ENCODE assay signal across 8 cellular contexts in the genomic region with DNA sequence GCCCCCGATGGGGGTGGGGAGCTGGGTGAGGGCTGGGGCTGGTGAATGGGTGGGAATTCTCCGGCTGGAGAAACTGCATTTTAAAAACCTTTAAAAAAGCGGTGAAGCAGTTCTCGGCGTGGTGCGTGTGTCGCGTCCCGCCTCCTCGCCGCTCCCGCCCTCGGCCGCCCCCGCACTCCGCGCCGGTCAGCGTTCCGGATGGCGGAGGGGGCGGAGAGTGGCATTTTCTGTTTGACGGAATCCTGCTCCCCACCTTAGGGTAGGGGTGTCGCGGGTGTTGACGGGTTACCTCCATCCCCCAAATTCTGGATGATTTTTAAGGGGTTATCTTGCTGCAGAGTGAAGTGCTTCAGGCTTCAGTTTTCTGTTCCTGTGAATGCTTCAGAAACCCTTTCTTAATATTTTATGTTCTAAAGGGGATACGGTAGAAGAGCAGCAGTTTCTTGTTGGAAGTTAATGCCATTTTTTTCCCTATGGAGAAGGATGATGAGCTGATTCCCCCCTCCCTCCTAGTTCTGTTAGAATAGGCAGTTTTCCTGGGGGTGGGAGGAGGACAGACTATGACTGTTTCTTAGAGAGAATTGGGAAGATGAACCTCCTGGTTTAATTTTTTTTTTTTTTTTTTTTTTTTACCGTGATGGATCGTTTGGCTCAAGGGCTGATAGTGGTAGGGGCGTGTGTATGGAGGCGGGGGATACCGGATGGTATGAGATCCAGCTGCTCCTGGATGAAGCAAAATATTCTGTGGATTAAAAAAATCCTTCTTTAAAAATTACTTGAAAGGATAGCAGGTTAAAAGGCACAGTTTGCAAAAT. TPM values are rescaled to one million over a fixed set of nuclear protein-coding genes. Genes with fewer than 3 reads are reported as not detected.
DNase-seq lines count a peak whose midpoint lies in the region; ATAC-seq lines count a peak whose summit lies in the region.

No MANE protein-coding gene starts in this region.

- peaks cover 15% of the 10 kb centered on the region for H3K4me1 ChIP-seq in CD8-positive, alpha-beta memory T cell (ENCODE audit: insufficient read depth, low read length)
- no peaks in the 10 kb centered on the region for H3K4me1 ChIP-seq in right cardiac atrium (ENCODE audit: control insufficient read depth, insufficient read depth, low read length)

- no peaks in the 10 kb centered on the region for H3K36me3 ChIP-seq in CD8-positive, alpha-beta memory T cell (ENCODE audit: insufficient read depth, low read length)

- ATAC-seq in GM19452 (IDR thresholded peaks at IDR 0.05; ENCODE audit: unreplicated experiment) (peak; percentile 53), HG03520 (IDR thresholded peaks at IDR 0.05; ENCODE audit: unreplicated experiment) (peak; percentile 43), right cardiac atrium (peak; percentile 73 to 79), GM18873 (IDR thresholded peaks at IDR 0.05; ENCODE audit: low FRiP score, unreplicated experiment) (no peak)

- no peaks in the 10 kb centered on the region for H3K27me3 ChIP-seq in CD8-positive, alpha-beta memory T cell (ENCODE audit: insufficient read depth, low read length, poor library complexity, severe bottlenecking)
- H3K27me3 ChIP-seq in right cardiac atrium (ENCODE audit: control insufficient read depth, insufficient read depth), result no peaks in the 10 kb centered on the region

- peak overlapping the region; percentile 87 to 97 (median 94) for H3K4me3 Mint-ChIP-seq in CD8-positive, alpha-beta memory T cell

- H3K27me3 Mint-ChIP-seq in CD8-positive, alpha-beta memory T cell, result no peaks in the 10 kb centered on the region

- no peaks in the 10 kb centered on the region for H3K9me3 ChIP-seq in CD8-positive, alpha-beta memory T cell (ENCODE audit: low read length)
- no peaks in the 10 kb centered on the region for H3K9me3 ChIP-seq in right cardiac atrium (ENCODE audit: control insufficient read depth, low read length)

- POLR2A ChIA-PET in CD8-positive, alpha-beta memory T cell (lab: Charles Lee), result interaction anchor here (0.5 to 1.1 kb wide), 2 partner anchors 28 to 90 kb away, joined by 3 read pairs; no protein-coding TSS in a partner anchor

- WGBS in right cardiac atrium, result under 1% methylated on average over 32 of the region's 32 CpGs

- H3K4me3 ChIP-seq in CD8-positive, alpha-beta memory T cell (ENCODE audit: low read length), result peak overlapping the region; percentile 86
- H3K4me3 ChIP-seq in right cardiac atrium (ENCODE audit: low read length), result peak overlapping the region; percentile 99

- CTCF ChIA-PET in CD8-positive, alpha-beta memory T cell (lab: Charles Lee), result interaction anchor here (1.7 kb wide), 1 partner anchor 89 kb away, joined by 5 read pairs; no protein-coding TSS in a partner anchor

- peaks cover 0 to 10% (median 0%) of the 10 kb centered on the region in 3 donors for H3K36me3 Mint-ChIP-seq in CD8-positive, alpha-beta memory T cell

- peak; percentile 15 to 49 (median 39) for DNase-seq in CD8-positive, alpha-beta memory T cell
- peak; percentile 45 for DNase-seq in SK-N-DZ (ENCODE audit: low spot score)
- DNase-seq in amygdala (lab: John Stamatoyannopoulos, UW), result peak in 34 of 56 donors; percentile 7 to 71 (median 38)
- peak; percentile 35 to 77 (median 66) for DNase-seq in right cardiac atrium
- DNase-seq in putamen (ENCODE audit: low spot score), result peak; percentile 35

- H3K4me1 Mint-ChIP-seq in CD8-positive, alpha-beta memory T cell, result peaks cover 26 to 41% (median 37%) of the 10 kb centered on the region in 3 donors

- H3K27ac Mint-ChIP-seq in CD8-positive, alpha-beta memory T cell, result peak overlapping the region; percentile 41 to 93 (median 78)

- peak overlapping the region; percentile 38 for H3K27ac ChIP-seq in CD8-positive, alpha-beta memory T cell (ENCODE audit: low read depth, low read length)
- peak overlapping the region; percentile 90 for H3K27ac ChIP-seq in right cardiac atrium (ENCODE audit: low read length)

- intact Hi-C loops in right cardiac atrium (cut with DNase I), result no loop called here

- H3K9me3 Mint-ChIP-seq in CD8-positive, alpha-beta memory T cell, result no peaks in the 10 kb centered on the region

RNA-seq across cellular contexts. Expression of a gene that starts 0.7 kb away (rescaled TPM):
- total RNA-seq in CD8-positive, alpha-beta memory T cell, result 10 to 100 TPM; 29.2 to 32.1 TPM
- 30.3 TPM for polyA plus RNA-seq in CD8-positive, alpha-beta memory T cell
- 68.4 and 77.9 TPM in 2 replicates for polyA plus RNA-seq in SK-N-DZ (2014; cell fraction: cytosol; rRNA removed)
- 45.3 and 49.1 TPM in 2 replicates for polyA plus RNA-seq in SK-N-DZ (2014; cell fraction: nucleus; rRNA removed)
- 10 to 100 TPM; 59.4 to 75.4 (median 65.5) TPM for total RNA-seq in right cardiac atrium
- polyA plus RNA-seq in right cardiac atrium, result 26.4 TPM
